In genomic region chr11:69540118-69541000, GRCh38 we compare ENCODE assay signal across 1 cellular context.
TF ChIP-seq lines count a peak whose summit lies in the region.

No MANE protein-coding gene starts in this region.

TF ChIP-seq in SK-N-SH, 30 proteins besides CTCF, POLR2A, EP300 and RAD21 (continued from another document):
- TF ChIP-seq, protein P1, sequence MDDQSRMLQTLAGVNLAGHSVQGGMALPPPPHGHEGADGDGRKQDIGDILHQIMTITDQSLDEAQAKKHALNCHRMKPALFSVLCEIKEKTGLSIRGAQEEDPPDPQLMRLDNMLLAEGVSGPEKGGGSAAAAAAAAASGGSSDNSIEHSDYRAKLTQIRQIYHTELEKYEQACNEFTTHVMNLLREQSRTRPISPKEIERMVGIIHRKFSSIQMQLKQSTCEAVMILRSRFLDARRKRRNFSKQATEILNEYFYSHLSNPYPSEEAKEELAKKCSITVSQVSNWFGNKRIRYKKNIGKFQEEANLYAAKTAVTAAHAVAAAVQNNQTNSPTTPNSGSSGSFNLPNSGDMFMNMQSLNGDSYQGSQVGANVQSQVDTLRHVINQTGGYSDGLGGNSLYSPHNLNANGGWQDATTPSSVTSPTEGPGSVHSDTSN (IDR thresholded peaks at IDR 0.05) = no peak
- TF ChIP-seq, protein P2, sequence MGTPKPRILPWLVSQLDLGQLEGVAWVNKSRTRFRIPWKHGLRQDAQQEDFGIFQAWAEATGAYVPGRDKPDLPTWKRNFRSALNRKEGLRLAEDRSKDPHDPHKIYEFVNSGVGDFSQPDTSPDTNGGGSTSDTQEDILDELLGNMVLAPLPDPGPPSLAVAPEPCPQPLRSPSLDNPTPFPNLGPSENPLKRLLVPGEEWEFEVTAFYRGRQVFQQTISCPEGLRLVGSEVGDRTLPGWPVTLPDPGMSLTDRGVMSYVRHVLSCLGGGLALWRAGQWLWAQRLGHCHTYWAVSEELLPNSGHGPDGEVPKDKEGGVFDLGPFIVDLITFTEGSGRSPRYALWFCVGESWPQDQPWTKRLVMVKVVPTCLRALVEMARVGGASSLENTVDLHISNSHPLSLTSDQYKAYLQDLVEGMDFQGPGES (IDR thresholded peaks at IDR 0.05; ENCODE audit: low read depth, low read length) = no peak
- TF ChIP-seq NRF1 (IDR thresholded peaks at IDR 0.05; ENCODE audit: low read depth, low read length) = no peak
- TF ChIP-seq ZBTB33 (IDR thresholded peaks at IDR 0.05; ENCODE audit: borderline replicate concordance, low read depth) = no peak
- no peak for TF ChIP-seq FOXM1 (IDR thresholded peaks at IDR 0.05; ENCODE audit: low read depth)
- no peak for TF ChIP-seq MXI1 (IDR thresholded peaks at IDR 0.05; ENCODE audit: low read depth, low read length)
- no peak for TF ChIP-seq SMC3 (IDR thresholded peaks at IDR 0.05; ENCODE audit: low read depth, low read length)
- no peak for TF ChIP-seq YY1 (IDR thresholded peaks at IDR 0.05; ENCODE audit: low read depth)
- TF ChIP-seq USF2 (IDR thresholded peaks at IDR 0.05; ENCODE audit: borderline replicate concordance, low read depth, low read length) = no peak
- no peak for TF ChIP-seq TAF1 (IDR thresholded peaks at IDR 0.05; ENCODE audit: borderline replicate concordance, low read depth, low read length)
- TF ChIP-seq ELF1 (IDR thresholded peaks at IDR 0.05) = no peak
- no peak for TF ChIP-seq FOXJ3 (CRISPR knock-in tag; IDR thresholded peaks at IDR 0.05)
- TF ChIP-seq RFX5 (IDR thresholded peaks at IDR 0.05; ENCODE audit: low read length) = no peak
- TF ChIP-seq GABPA (IDR thresholded peaks at IDR 0.05; ENCODE audit: low read depth) = no peak
- TF ChIP-seq, protein P3, sequence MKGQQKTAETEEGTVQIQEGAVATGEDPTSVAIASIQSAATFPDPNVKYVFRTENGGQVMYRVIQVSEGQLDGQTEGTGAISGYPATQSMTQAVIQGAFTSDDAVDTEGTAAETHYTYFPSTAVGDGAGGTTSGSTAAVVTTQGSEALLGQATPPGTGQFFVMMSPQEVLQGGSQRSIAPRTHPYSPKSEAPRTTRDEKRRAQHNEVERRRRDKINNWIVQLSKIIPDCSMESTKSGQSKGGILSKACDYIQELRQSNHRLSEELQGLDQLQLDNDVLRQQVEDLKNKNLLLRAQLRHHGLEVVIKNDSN (IDR thresholded peaks at IDR 0.05; ENCODE audit: borderline replicate concordance, low read depth) = no peak
- TF ChIP-seq MEF2A (IDR thresholded peaks at IDR 0.05; ENCODE audit: borderline replicate concordance, low read depth) = no peak
- TF ChIP-seq SIN3A (IDR thresholded peaks at IDR 0.05; ENCODE audit: borderline replicate concordance, low read depth, low read length) = no peak
- TF ChIP-seq MAX (IDR thresholded peaks at IDR 0.05; ENCODE audit: low read depth) = no peak
- no peak for TF ChIP-seq FOSL2 (IDR thresholded peaks at IDR 0.05; ENCODE audit: borderline replicate concordance, low read depth)
